In genomic region chr4:42655248-42655647, GRCh38 we compare ENCODE assay signal across 7 cellular contexts. TPM values are rescaled to one million over a fixed set of nuclear protein-coding genes. Genes with fewer than 3 reads are reported as not detected.
DNase-seq lines count a peak whose midpoint lies in the region; ATAC-seq, FAIRE-seq and TF ChIP-seq lines count a peak whose summit lies in the region.

No MANE protein-coding gene starts in this region.

- no peaks in the 10 kb centered on the region for H3K27me3 Mint-ChIP-seq in effector memory CD8-positive, alpha-beta T cell

- no peaks in the 10 kb centered on the region for H3K36me3 ChIP-seq in skeletal muscle tissue (ENCODE audit: control insufficient read depth in 3 of 3, insufficient read depth in 3 of 3, low read length in 3 of 3)

- H3K4me3 Mint-ChIP-seq in effector memory CD8-positive, alpha-beta T cell, result peak overlapping the region; percentile 96 to 98

- H3K9me3 ChIP-seq in skeletal muscle tissue (ENCODE audit: control insufficient read depth in 3 of 3, low read length in 3 of 3), result no peaks in the 10 kb centered on the region

- H3K4me3 ChIP-seq in skeletal muscle tissue (ENCODE audit: low read length in 3 of 3), result peak overlapping the region; percentile 81 to 86 (median 83)

- H3K27ac ChIP-seq in skeletal muscle tissue (ENCODE audit: low read depth, low read length), result peak overlapping the region; percentile 87

- H3K36me3 Mint-ChIP-seq in effector memory CD8-positive, alpha-beta T cell (ENCODE audit: insufficient read depth), result peaks cover 11% of the 10 kb centered on the region

- TF ChIP-seq POLR2A in GM12891 (IDR thresholded peaks at IDR 0.05; ENCODE audit: low read depth, low read length), result no peak

- DNase-seq in GM12891 (ENCODE audit: insufficient read length, low spot score) (no peak), NAMALWA (ENCODE audit: low spot score) (peak; percentile 46), LoVo (ENCODE audit: low spot score) (no peak), occipital lobe (lab: John Stamatoyannopoulos, UW) (no peak)
- DNase-seq in effector memory CD8-positive, alpha-beta T cell, result no peak

- no peak for ATAC-seq in effector memory CD8-positive, alpha-beta T cell (replicated peaks)
- no peak for ATAC-seq in HG03520 (IDR thresholded peaks at IDR 0.05; ENCODE audit: unreplicated experiment)

- peaks cover 33 to 39% (median 38%) of the 10 kb centered on the region in 3 donors for H3K4me1 ChIP-seq in skeletal muscle tissue (ENCODE audit: control insufficient read depth in 3 of 3, insufficient read depth in 3 of 3, low read length in 3 of 3)

- no peaks in the 10 kb centered on the region for H3K27me3 ChIP-seq in skeletal muscle tissue (ENCODE audit: control insufficient read depth in 3 of 3, insufficient read depth in 3 of 3, low read length in 3 of 3)

- no peak for FAIRE-seq in GM12891 (lab: Jason Lieb, UNC)

- peak overlapping the region; percentile 81 to 90 (median 86) for H3K9ac ChIP-seq in skeletal muscle tissue (ENCODE audit: low read depth in 1 of 3, low read length in 3 of 3)

- peaks cover 0 to 4% of the 10 kb centered on the region in 2 donors for H3K9me3 Mint-ChIP-seq in effector memory CD8-positive, alpha-beta T cell

- peaks cover 31 to 68% of the 10 kb centered on the region in 2 donors for H3K4me1 Mint-ChIP-seq in effector memory CD8-positive, alpha-beta T cell (ENCODE audit: low read depth in 2 of 2)

- peak overlapping the region; percentile 94 to 96 for H3K27ac Mint-ChIP-seq in effector memory CD8-positive, alpha-beta T cell

TF ChIP-seq in GM12891, 5 proteins besides CTCF, POLR2A, EP300 and RAD21:
- TF ChIP-seq SPI1 (IDR thresholded peaks at IDR 0.05; ENCODE audit: low read depth, low read length) (peak; percentile 45; the same call in 1 of the 2 replicates), PAX5 (IDR thresholded peaks at IDR 0.05; ENCODE audit: insufficient read depth, low read length, severe bottlenecking) (no peak)

RNA-seq across cellular contexts. Expression of gene ATP8A1, which starts 1.7 kb away (rescaled TPM):
- polyA plus RNA-seq in GM12891 (2012; ENCODE audit: low read depth, missing spikeins), result 13.4 TPM
- total RNA-seq in skeletal muscle tissue (39.7 TPM), occipital lobe (239 TPM)
